Comparison of ENCODE assay signal across 13 cellular contexts in genomic region chr9:89635816-89636215, GRCh38. TPM values are rescaled to one million over a fixed set of nuclear protein-coding genes. Genes with fewer than 3 reads are reported as not detected.
DNase-seq lines count a peak whose midpoint lies in the region; ATAC-seq and TF ChIP-seq lines count a peak whose summit lies in the region.
"Had no signal": no experiment of that assay in that cellular context is flagged by ENCODE, and none has a peak within 500 bp of the region (broad histone marks: within the 10 kb centered on the region; RNA-seq: fewer than 3 reads in every experiment).

No MANE protein-coding gene starts in this region.

- DNase-seq in DMS 273 (lab: John Stamatoyannopoulos, UW; ENCODE audit: unreplicated experiment) (peak; percentile 87), NCI-H1105 treated with DMSO at 0.1 percent for 48 hours (lab: John Stamatoyannopoulos, UW) (peak; percentile 51), SW480 (ENCODE audit: low spot score) (peak; percentile 41), myocyte (ENCODE audit: low read depth) (peak; percentile 75), MM.1S (no peak), caudate nucleus (lab: John Stamatoyannopoulos, UW) (no peak), hepatic stellate cell (ENCODE audit: low spot score) (no peak)
- DNase-seq: activated naive CD4-positive, alpha-beta T cell treated with anti-CD3 and anti-CD28 coated beads, Interleukin-2, amount 50 U/mL, for 16 hours; H9; substantia nigra; SW 1271 had no signal

- H3K4me1 ChIP-seq in MM.1S (ENCODE audit: low read length): no peaks in the 10 kb centered on the region

- no peaks in the 10 kb centered on the region for H3K27me3 ChIP-seq in MM.1S (replicated peaks; ENCODE audit: insufficient read depth, low read length)

- H3K4me2 ChIP-seq in MM.1S (ENCODE audit: low read depth, low read length): no peak overlapping the region

- ATAC-seq in HG03565 (IDR thresholded peaks at IDR 0.05; ENCODE audit: unreplicated experiment): no peak
- ATAC-seq: K562 had no signal

- no peaks in the 10 kb centered on the region for H3F3A ChIP-seq in MM.1S (ENCODE audit: insufficient read depth, low read length)

- H3K27ac ChIP-seq in MM.1S (ENCODE audit: low read length) (no peak overlapping the region), caudate nucleus (ENCODE audit: low read depth, low read length) (no peak overlapping the region)

- H3K4me3 ChIP-seq in MM.1S (ENCODE audit: low read length): no peak overlapping the region
- H3K4me3 ChIP-seq: K562 had no signal

- no peaks in the 10 kb centered on the region for H3K9me3 ChIP-seq in MM.1S (replicated peaks; ENCODE audit: insufficient read depth, low read length)

- no peaks in the 10 kb centered on the region for H3K79me2 ChIP-seq in MM.1S (ENCODE audit: low read length)

- H3K9ac ChIP-seq in MM.1S (ENCODE audit: low read length): no peak overlapping the region

- TF ChIP-seq CTCF in MM.1S (IDR thresholded peaks at IDR 0.05; ENCODE audit: low read length): no peak

- H4K20me1 ChIP-seq in MM.1S (ENCODE audit: insufficient read depth, low read length): no peaks in the 10 kb centered on the region

- no peak overlapping the region for H2AFZ ChIP-seq in MM.1S (ENCODE audit: low read length)

- H3K36me3 ChIP-seq in MM.1S (replicated peaks; ENCODE audit: insufficient read depth, low read length): no peaks in the 10 kb centered on the region

- H3K9me2 ChIP-seq in MM.1S (replicated peaks; ENCODE audit: insufficient read depth, low read length): no peaks in the 10 kb centered on the region

RNA-seq across cellular contexts. Expression of gene GADD45G, which starts 31.0 kb away (rescaled TPM):
- 24.1 and 81.1 TPM in 2 replicates for total RNA-seq in myocyte
- 42.4 TPM for polyA plus RNA-seq in myocyte (2012)

Comparison
In these comparisons a context has a peak if more than half of its experiments do, and no peak if none do; other contexts are left out.
1. DNase-seq: peak in DMS 273 (single experiment), NCI-H1105 treated with DMSO at 0.1 percent for 48 hours (single experiment), SW480 (single experiment) and myocyte (single experiment); none in MM.1S (single experiment), caudate nucleus (0 of 61) and hepatic stellate cell (single experiment).